8 cellular contexts compared by ENCODE assay signal in genomic region chr7:603152-603941, GRCh38.
A peak's percentile ranks its signal among the peaks of the same experiment; 100 is the strongest.
DNase-seq lines count a peak whose midpoint lies in the region; ATAC-seq and TF ChIP-seq lines count a peak whose summit lies in the region.

No MANE protein-coding gene starts in this region.

- no peaks in the 10 kb centered on the region for H3K27me3 ChIP-seq in lung (ENCODE audit: control insufficient read depth, insufficient read depth)
- H3K27me3 ChIP-seq in subcutaneous abdominal adipose tissue (ENCODE audit: control insufficient read depth in 5 of 5, insufficient read depth in 4 of 5, low read length in 5 of 5): no peaks in the 10 kb centered on the region

- H3K9me3 ChIP-seq in lung (ENCODE audit: control insufficient read depth in 2 of 2, insufficient read depth in 1 of 2, low read length in 1 of 2) (no peaks in the 10 kb centered on the region), subcutaneous abdominal adipose tissue (ENCODE audit: control insufficient read depth in 5 of 5, low read length in 5 of 5) (no peaks in the 10 kb centered on the region)

- H3K36me3 ChIP-seq in lung (ENCODE audit: control insufficient read depth in 2 of 2, insufficient read depth in 2 of 2, low read length in 2 of 2): no peaks in the 10 kb centered on the region
- peaks cover 0 to 2% (median 0%) of the 10 kb centered on the region in 5 donors for H3K36me3 ChIP-seq in subcutaneous abdominal adipose tissue (ENCODE audit: control insufficient read depth in 5 of 5, insufficient read depth in 5 of 5, low read length in 5 of 5)

- H3K4me3 Mint-ChIP-seq in IgD-negative memory B cell: peak overlapping the region; percentile 41 to 87 (median 84)

- H3K27ac ChIP-seq in lung (ENCODE audit: low read depth in 1 of 2, low read length in 1 of 2) (peak overlapping the region; percentile 57 to 91), subcutaneous abdominal adipose tissue (ENCODE audit: low read depth, low read length) (peak overlapping the region; percentile 70)

- H3K9ac ChIP-seq in subcutaneous abdominal adipose tissue (ENCODE audit: low read length in 5 of 5): peak overlapping the region in 3 of 5 donors; percentile 41 to 64 (median 58)

- ATAC-seq in lung (ENCODE audit: insufficient read depth, low FRiP score) (no peak), GM19351 (IDR thresholded peaks at IDR 0.05; ENCODE audit: unreplicated experiment) (no peak)

- 80 to 85% methylated on average over 12 of the region's 12 CpGs for WGBS in lung, 2 donors

- H3K36me3 Mint-ChIP-seq in IgD-negative memory B cell: no peaks in the 10 kb centered on the region

- no peaks in the 10 kb centered on the region for H3K27me3 Mint-ChIP-seq in IgD-negative memory B cell

- peak overlapping the region; percentile 76 to 97 (median 94) for H3K27ac Mint-ChIP-seq in IgD-negative memory B cell

- peaks cover 0 to 4% (median 2%) of the 10 kb centered on the region in 3 donors for H3K9me3 Mint-ChIP-seq in IgD-negative memory B cell

- no peak overlapping the region for H3K4me3 ChIP-seq in lung
- peak overlapping the region in 2 of 5 donors; percentile 22 to 40 for H3K4me3 ChIP-seq in subcutaneous abdominal adipose tissue (ENCODE audit: low read depth in 1 of 5, low read length in 5 of 5)

- H3K4me1 Mint-ChIP-seq in IgD-negative memory B cell: peaks cover 13 to 22% (median 20%) of the 10 kb centered on the region in 3 donors

- peak; percentile 57 for DNase-seq in activated T-cell treated with anti-CD3 and anti-CD28 coated beads for 48 hours (ENCODE audit: low read depth)
- no peak for DNase-seq in lung (ENCODE audit: low spot score)
- no peak for DNase-seq in NCI-H446 treated with DMSO at 0.1 percent for 48 hours (lab: John Stamatoyannopoulos, UW)
- DNase-seq in NCI-H187 treated with DMSO at 0.1 percent for 48 hours (lab: John Stamatoyannopoulos, UW): no peak
- no peak for DNase-seq in germinal center (ENCODE audit: low spot score)

- peaks cover 0 to 14% of the 10 kb centered on the region in 2 donors for H3K4me1 ChIP-seq in lung (ENCODE audit: control insufficient read depth in 2 of 2, insufficient read depth in 2 of 2, low read length in 2 of 2)
- H3K4me1 ChIP-seq in subcutaneous abdominal adipose tissue (ENCODE audit: control insufficient read depth in 5 of 5, insufficient read depth in 5 of 5, low read length in 5 of 5): peaks cover 0 to 52% (median 31%) of the 10 kb centered on the region in 5 donors

- no peak for TF ChIP-seq CTCF in lung (IDR thresholded peaks at IDR 0.05; ENCODE audit: control extremely low read depth, extremely low read depth)
